In the genomic region with DNA sequence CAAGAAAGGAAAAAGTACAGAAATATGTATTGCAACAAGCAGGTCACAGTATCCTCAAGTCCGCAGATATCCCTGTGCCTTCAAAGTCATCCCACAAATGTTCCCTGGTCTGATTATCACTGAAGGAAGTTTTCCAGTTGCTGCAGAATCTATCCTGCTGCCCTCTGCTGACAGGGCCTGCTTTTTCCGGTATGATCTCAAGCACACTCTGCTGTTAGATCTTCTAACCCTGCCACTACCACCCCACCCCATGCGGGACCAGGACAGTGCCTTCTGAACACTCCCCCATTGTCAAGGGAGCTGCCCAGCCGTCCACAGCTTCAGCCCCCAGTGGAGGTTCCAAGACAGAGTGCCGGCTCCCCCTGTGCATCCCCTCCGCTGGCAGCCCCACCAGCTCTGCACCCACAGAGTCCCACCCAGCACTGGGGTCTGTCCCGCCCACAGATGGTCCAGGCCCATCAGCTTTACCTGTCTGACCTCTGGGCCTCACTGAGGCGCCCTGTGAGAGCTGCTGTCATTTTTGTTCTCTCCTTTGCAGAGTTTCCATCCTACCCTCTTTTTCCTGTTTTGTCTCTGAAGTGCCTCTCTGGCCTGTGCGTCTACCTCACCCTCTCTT, we compare ENCODE assay signal across 1 cellular context.
TF ChIP-seq lines count a peak whose summit lies in the region.

No MANE protein-coding gene starts in this region.

TF ChIP-seq in GM23338, 12 proteins besides CTCF, POLR2A, EP300 and RAD21:
- TF ChIP-seq, protein P1, sequence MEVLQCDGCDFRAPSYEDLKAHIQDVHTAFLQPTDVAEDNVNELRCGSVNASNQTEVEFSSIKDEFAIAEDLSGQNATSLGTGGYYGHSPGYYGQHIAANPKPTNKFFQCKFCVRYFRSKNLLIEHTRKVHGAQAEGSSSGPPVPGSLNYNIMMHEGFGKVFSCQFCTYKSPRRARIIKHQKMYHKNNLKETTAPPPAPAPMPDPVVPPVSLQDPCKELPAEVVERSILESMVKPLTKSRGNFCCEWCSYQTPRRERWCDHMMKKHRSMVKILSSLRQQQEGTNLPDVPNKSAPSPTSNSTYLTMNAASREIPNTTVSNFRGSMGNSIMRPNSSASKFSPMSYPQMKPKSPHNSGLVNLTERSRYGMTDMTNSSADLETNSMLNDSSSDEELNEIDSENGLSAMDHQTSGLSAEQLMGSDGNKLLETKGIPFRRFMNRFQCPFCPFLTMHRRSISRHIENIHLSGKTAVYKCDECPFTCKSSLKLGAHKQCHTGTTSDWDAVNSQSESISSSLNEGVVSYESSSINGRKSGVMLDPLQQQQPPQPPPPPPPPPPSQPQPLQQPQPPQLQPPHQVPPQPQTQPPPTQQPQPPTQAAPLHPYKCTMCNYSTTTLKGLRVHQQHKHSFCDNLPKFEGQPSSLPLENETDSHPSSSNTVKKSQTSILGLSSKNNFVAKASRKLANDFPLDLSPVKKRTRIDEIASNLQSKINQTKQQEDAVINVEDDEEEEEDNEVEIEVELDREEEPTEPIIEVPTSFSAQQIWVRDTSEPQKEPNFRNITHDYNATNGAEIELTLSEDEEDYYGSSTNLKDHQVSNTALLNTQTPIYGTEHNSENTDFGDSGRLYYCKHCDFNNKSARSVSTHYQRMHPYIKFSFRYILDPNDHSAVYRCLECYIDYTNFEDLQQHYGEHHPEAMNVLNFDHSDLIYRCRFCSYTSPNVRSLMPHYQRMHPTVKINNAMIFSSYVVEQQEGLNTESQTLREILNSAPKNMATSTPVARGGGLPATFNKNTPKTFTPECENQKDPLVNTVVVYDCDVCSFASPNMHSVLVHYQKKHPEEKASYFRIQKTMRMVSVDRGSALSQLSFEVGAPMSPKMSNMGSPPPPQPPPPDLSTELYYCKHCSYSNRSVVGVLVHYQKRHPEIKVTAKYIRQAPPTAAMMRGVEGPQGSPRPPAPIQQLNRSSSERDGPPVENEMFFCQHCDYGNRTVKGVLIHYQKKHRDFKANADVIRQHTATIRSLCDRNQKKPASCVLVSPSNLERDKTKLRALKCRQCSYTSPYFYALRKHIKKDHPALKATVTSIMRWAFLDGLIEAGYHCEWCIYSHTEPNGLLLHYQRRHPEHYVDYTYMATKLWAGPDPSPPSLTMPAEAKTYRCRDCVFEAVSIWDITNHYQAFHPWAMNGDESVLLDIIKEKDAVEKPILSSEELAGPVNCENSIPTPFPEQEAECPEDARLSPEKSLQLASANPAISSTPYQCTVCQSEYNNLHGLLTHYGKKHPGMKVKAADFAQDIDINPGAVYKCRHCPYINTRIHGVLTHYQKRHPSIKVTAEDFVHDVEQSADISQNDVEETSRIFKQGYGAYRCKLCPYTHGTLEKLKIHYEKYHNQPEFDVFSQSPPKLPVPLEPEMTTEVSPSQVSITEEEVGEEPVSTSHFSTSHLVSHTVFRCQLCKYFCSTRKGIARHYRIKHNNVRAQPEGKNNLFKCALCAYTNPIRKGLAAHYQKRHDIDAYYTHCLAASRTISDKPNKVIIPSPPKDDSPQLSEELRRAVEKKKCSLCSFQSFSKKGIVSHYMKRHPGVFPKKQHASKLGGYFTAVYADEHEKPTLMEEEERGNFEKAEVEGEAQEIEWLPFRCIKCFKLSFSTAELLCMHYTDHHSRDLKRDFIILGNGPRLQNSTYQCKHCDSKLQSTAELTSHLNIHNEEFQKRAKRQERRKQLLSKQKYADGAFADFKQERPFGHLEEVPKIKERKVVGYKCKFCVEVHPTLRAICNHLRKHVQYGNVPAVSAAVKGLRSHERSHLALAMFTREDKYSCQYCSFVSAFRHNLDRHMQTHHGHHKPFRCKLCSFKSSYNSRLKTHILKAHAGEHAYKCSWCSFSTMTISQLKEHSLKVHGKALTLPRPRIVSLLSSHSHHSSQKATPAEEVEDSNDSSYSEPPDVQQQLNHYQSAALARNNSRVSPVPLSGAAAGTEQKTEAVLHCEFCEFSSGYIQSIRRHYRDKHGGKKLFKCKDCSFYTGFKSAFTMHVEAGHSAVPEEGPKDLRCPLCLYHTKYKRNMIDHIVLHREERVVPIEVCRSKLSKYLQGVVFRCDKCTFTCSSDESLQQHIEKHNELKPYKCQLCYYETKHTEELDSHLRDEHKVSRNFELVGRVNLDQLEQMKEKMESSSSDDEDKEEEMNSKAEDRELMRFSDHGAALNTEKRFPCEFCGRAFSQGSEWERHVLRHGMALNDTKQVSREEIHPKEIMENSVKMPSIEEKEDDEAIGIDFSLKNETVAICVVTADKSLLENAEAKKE (CRISPR knock-in tag; IDR thresholded peaks at IDR 0.05), result no peak
- TF ChIP-seq ZNF114 (CRISPR knock-in tag; IDR thresholded peaks at IDR 0.05) (no peak), POLR2AphosphoS5 (IDR thresholded peaks at IDR 0.05; ENCODE audit: low read depth) (no peak), ZNF331 (CRISPR knock-in tag; IDR thresholded peaks at IDR 0.05; ENCODE audit: low read depth) (no peak), EZH2phosphoT487 (IDR thresholded peaks at IDR 0.05; ENCODE audit: unreplicated experiment) (no peak), CREB1 (CRISPR knock-in tag; IDR thresholded peaks at IDR 0.05; ENCODE audit: low read depth) (no peak), JUNB (IDR thresholded peaks at IDR 0.05; ENCODE audit: unreplicated experiment) (no peak), NANOG (IDR thresholded peaks at IDR 0.05; ENCODE audit: borderline replicate concordance) (no peak), EZH2 (IDR thresholded peaks at IDR 0.05; ENCODE audit: low read depth, unreplicated experiment) (no peak), STAT1 (IDR thresholded peaks at IDR 0.05; ENCODE audit: unreplicated experiment) (no peak)
- TF ChIP-seq, protein P2, sequence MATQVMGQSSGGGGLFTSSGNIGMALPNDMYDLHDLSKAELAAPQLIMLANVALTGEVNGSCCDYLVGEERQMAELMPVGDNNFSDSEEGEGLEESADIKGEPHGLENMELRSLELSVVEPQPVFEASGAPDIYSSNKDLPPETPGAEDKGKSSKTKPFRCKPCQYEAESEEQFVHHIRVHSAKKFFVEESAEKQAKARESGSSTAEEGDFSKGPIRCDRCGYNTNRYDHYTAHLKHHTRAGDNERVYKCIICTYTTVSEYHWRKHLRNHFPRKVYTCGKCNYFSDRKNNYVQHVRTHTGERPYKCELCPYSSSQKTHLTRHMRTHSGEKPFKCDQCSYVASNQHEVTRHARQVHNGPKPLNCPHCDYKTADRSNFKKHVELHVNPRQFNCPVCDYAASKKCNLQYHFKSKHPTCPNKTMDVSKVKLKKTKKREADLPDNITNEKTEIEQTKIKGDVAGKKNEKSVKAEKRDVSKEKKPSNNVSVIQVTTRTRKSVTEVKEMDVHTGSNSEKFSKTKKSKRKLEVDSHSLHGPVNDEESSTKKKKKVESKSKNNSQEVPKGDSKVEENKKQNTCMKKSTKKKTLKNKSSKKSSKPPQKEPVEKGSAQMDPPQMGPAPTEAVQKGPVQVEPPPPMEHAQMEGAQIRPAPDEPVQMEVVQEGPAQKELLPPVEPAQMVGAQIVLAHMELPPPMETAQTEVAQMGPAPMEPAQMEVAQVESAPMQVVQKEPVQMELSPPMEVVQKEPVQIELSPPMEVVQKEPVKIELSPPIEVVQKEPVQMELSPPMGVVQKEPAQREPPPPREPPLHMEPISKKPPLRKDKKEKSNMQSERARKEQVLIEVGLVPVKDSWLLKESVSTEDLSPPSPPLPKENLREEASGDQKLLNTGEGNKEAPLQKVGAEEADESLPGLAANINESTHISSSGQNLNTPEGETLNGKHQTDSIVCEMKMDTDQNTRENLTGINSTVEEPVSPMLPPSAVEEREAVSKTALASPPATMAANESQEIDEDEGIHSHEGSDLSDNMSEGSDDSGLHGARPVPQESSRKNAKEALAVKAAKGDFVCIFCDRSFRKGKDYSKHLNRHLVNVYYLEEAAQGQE (IDR thresholded peaks at IDR 0.05; ENCODE audit: unreplicated experiment), result no peak
- TF ChIP-seq, protein P3, sequence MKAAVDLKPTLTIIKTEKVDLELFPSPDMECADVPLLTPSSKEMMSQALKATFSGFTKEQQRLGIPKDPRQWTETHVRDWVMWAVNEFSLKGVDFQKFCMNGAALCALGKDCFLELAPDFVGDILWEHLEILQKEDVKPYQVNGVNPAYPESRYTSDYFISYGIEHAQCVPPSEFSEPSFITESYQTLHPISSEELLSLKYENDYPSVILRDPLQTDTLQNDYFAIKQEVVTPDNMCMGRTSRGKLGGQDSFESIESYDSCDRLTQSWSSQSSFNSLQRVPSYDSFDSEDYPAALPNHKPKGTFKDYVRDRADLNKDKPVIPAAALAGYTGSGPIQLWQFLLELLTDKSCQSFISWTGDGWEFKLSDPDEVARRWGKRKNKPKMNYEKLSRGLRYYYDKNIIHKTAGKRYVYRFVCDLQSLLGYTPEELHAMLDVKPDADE (IDR thresholded peaks at IDR 0.05), result no peak
